Comparison of ENCODE assay signal across 16 cellular contexts in the genomic region with DNA sequence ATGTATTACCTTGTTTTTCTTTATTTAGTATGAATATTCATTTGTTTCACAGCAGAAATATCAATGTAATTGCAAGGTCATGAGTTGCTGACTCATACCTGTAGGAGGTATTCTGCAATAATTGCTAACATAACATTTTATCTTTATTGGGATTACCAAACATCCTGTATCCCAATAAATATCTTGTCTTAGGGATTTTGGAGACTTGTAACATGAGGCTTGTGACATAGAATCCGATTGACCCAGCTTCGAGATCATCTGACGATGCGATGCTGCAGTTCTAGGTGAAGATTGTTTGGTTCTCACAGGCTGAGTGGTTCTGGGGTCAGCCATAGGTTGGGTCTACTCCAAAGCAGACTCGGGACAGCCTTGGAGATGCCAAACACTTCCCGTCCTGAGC.
DNase-seq lines count a peak whose midpoint lies in the region; ATAC-seq, FAIRE-seq and TF ChIP-seq lines count a peak whose summit lies in the region.
"Had no signal": no experiment of that assay in that cellular context is flagged by ENCODE, and none has a peak within 500 bp of the region (broad histone marks: within the 10 kb centered on the region; RNA-seq: fewer than 3 reads in every experiment).

No MANE protein-coding gene starts in this region.

- H3K4me1 Mint-ChIP-seq in nephron, result peaks cover 59% of the 10 kb centered on the region
- peaks cover 4 to 6% of the 10 kb centered on the region in 2 donors for H3K4me1 Mint-ChIP-seq in stimulated activated naive B cell treated with anti-CD40 and anti-IgM and Interleukin-4, amounts not matched to agents 10 μg/mL and 1 μg/mL and 100 μg/mL, for 72 hours
- H3K4me1 Mint-ChIP-seq: activated CD4-positive, alpha-beta T cell treated with anti-CD3 and anti-CD28 coated beads, Interleukin-2, amount 10 ng/mL, durations not matched to agents 24 days and 14 days; naive B cell had no signal

- POLR2A ChIA-PET in H1 (lab: Charles Lee; ENCODE audit: partially characterized antibody), result no interaction called here

- H3K4me3 Mint-ChIP-seq in nephron, result no peak overlapping the region
- H3K4me3 Mint-ChIP-seq in stimulated activated naive B cell treated with anti-CD40 and anti-IgM and Interleukin-4, amounts not matched to agents 10 μg/mL and 1 μg/mL and 100 μg/mL, for 72 hours, result no peak overlapping the region
- H3K4me3 Mint-ChIP-seq: activated CD4-positive, alpha-beta T cell treated with anti-CD3 and anti-CD28 coated beads, Interleukin-2, amount 10 ng/mL, durations not matched to agents 24 days and 14 days; immature natural killer cell; naive B cell had no signal

- WGBS in H1 (ENCODE audit: extremely low coverage in 1 of 2, insufficient coverage in 1 of 2, insufficient read length in 1 of 2, insufficient replicate concordance in 2 of 2, low coverage in 1 of 2, low lambda C conversion rate in 2 of 2, missing lambda C conversion rate in 1 of 2), 2 experiments, result 83% methylated on average over 6 of the region's 6 CpGs; no CpG with 5 or more reads in 1 of the 2 experiments

- peak overlapping the region; percentile 72 to 92 (median 88) for H3K27ac Mint-ChIP-seq in nephron
- no peak overlapping the region for H3K27ac Mint-ChIP-seq in stimulated activated naive B cell treated with anti-CD40 and anti-IgM and Interleukin-4, amounts not matched to agents 10 μg/mL and 1 μg/mL and 100 μg/mL, for 72 hours
- H3K27ac Mint-ChIP-seq: activated CD4-positive, alpha-beta T cell treated with anti-CD3 and anti-CD28 coated beads, Interleukin-2, amount 10 ng/mL, durations not matched to agents 24 days and 14 days; activated T-helper 2 cell treated with anti-CD3 and anti-CD28 coated beads, Interferon-gamma antibody, Interleukin-2, Interleukin-4, amounts not matched to agents 10 μg/mL and 5 μg/mL and 100 μg/mL, durations not matched to agents 14 hours and 24 hours and 36 hours; immature natural killer cell; naive B cell had no signal

- H4K91ac ChIP-seq in H1 (replicated peaks; ENCODE audit: insufficient read length, low read length), result no peak overlapping the region

- TF ChIP-seq RAD21 in H1 (IDR thresholded peaks at IDR 0.05 in 1 of 2, conservative IDR thresholded peaks at IDR 0.05 in 1 of 2; ENCODE audit: low read depth in 2 of 2, low read length in 2 of 2), result no peak

- H4K5ac ChIP-seq in H1 (ENCODE audit: insufficient read length, low read depth, low read length), result no peak overlapping the region

- H3K23me2 ChIP-seq in H1 (ENCODE audit: low read depth, low read length), result no peaks in the 10 kb centered on the region

- no peak overlapping the region for H3K4me2 ChIP-seq in H1 (ENCODE audit: insufficient read depth in 1 of 2, low read depth in 2 of 2, low read length in 2 of 2)

- no peak overlapping the region for H4K8ac ChIP-seq in H1 (ENCODE audit: extremely low read depth, insufficient read depth, low read length)

- intact Hi-C loops in left ventricle myocardium inferior (cut with micrococcal nuclease), result no loop called here
- intact Hi-C loops in Right ventricle myocardium superior (cut with DNase I), result no loop called here
- intact Hi-C loops in colonic mucosa (cut with DNase I), result no loop called here

- peaks cover 2% of the 10 kb centered on the region for H3K9me3 Mint-ChIP-seq in nephron
- no peaks in the 10 kb centered on the region for H3K9me3 Mint-ChIP-seq in stimulated activated naive B cell treated with anti-CD40 and anti-IgM and Interleukin-4, amounts not matched to agents 10 μg/mL and 1 μg/mL and 100 μg/mL, for 72 hours
- H3K9me3 Mint-ChIP-seq: activated CD4-positive, alpha-beta T cell treated with anti-CD3 and anti-CD28 coated beads, Interleukin-2, amount 10 ng/mL, durations not matched to agents 24 days and 14 days; activated T-helper 2 cell treated with anti-CD3 and anti-CD28 coated beads, Interferon-gamma antibody, Interleukin-2, Interleukin-4, amounts not matched to agents 10 μg/mL and 5 μg/mL and 100 μg/mL, durations not matched to agents 14 hours and 24 hours and 36 hours had no signal

- no peak overlapping the region for H2BK15ac ChIP-seq in H1 (ENCODE audit: low read length)

- H3K27me3 ChIP-seq in left ventricle myocardium inferior (ENCODE audit: low read depth), result no peaks in the 10 kb centered on the region
- no peaks in the 10 kb centered on the region for H3K27me3 ChIP-seq in H1 (replicated peaks in 1 of 4; ENCODE audit: control insufficient read depth in 3 of 4, extremely low read depth in 1 of 4, insufficient read depth in 3 of 4, low read length in 3 of 4)
- no peaks in the 10 kb centered on the region for H3K27me3 ChIP-seq in colonic mucosa

- H3K27me3 Mint-ChIP-seq in nephron (ENCODE audit: low read depth), result no peaks in the 10 kb centered on the region
- H3K27me3 Mint-ChIP-seq in stimulated activated naive B cell treated with anti-CD40 and anti-IgM and Interleukin-4, amounts not matched to agents 10 μg/mL and 1 μg/mL and 100 μg/mL, for 72 hours, result no peaks in the 10 kb centered on the region
- H3K27me3 Mint-ChIP-seq: naive B cell had no signal

- no peak for FAIRE-seq in H1 (lab: Jason Lieb, UNC)

- H2BK20ac ChIP-seq in H1 (ENCODE audit: low read length), result no peak overlapping the region

- H3K23ac ChIP-seq in H1 (ENCODE audit: insufficient read length), result no peak overlapping the region

- no peak for TF ChIP-seq POLR2A in H1 (IDR thresholded peaks at IDR 0.05; ENCODE audit: control extremely low read depth in 1 of 2, low read depth in 2 of 2, low read length in 2 of 2)

- H3K18ac ChIP-seq in H1 (ENCODE audit: extremely low read depth, low read length), result no peak overlapping the region

- no peak overlapping the region for H3K4me3 ChIP-seq in left ventricle myocardium inferior
- H3K4me3 ChIP-seq in H1 (ENCODE audit: extremely low read depth in 1 of 4, insufficient read depth in 2 of 4, low read depth in 3 of 4, low read length in 4 of 4), result no peak overlapping the region
- H3K4me3 ChIP-seq in colonic mucosa, result no peak overlapping the region

- no peak overlapping the region for H3K14ac ChIP-seq in H1 (ENCODE audit: insufficient read length)

- no peak overlapping the region for H2BK5ac ChIP-seq in H1 (ENCODE audit: low read depth, low read length)

- H3K9me3 ChIP-seq in left ventricle myocardium inferior (replicated peaks) (no peaks in the 10 kb centered on the region), H1 (ENCODE audit: insufficient read depth in 2 of 2, low read depth in 1 of 2, low read length in 1 of 2) (no peaks in the 10 kb centered on the region), colonic mucosa (no peaks in the 10 kb centered on the region)

- peak overlapping the region; percentile 62 for H3K27ac ChIP-seq in left ventricle myocardium inferior (replicated peaks)
- no peak overlapping the region for H3K27ac ChIP-seq in H1 (ENCODE audit: low read depth, low read length)
- no peak overlapping the region for H3K27ac ChIP-seq in colonic mucosa

- ATAC-seq in Right ventricle myocardium superior (ENCODE audit: poor library complexity), result no peak
- no peak for ATAC-seq in stimulated activated naive B cell treated with anti-CD40 and anti-IgM and Interleukin-4, amounts not matched to agents 10 μg/mL and 1 μg/mL and 100 μg/mL, for 72 hours (replicated peaks)
- ATAC-seq in GM19351 (IDR thresholded peaks at IDR 0.05; ENCODE audit: unreplicated experiment), result no peak
- ATAC-seq: esophagus mucosa had no signal

- no peak overlapping the region for H2BK120ac ChIP-seq in H1 (replicated peaks; ENCODE audit: low read depth, low read length)

- H3K4me1 ChIP-seq in left ventricle myocardium inferior, result peaks cover 31% of the 10 kb centered on the region
- H3K4me1 ChIP-seq in H1 (replicated peaks in 1 of 4; ENCODE audit: control insufficient read depth in 3 of 4, insufficient read depth in 4 of 4, low read length in 3 of 4), result peaks cover 0 to 3% (median 0%) of the 10 kb centered on the region in 4 experiments; a peak in 1 of 7 replicates
- no peaks in the 10 kb centered on the region for H3K4me1 ChIP-seq in colonic mucosa

- DNase-seq in left ventricle myocardium inferior (no peak), Right ventricle myocardium superior (no peak), H1 (ENCODE audit: low read depth in 1 of 2, low spot score in 2 of 2) (no peak), colonic mucosa (no peak)
- DNase-seq in stimulated activated naive B cell treated with anti-CD40 and anti-IgM and Interleukin-4, amounts not matched to agents 10 μg/mL and 1 μg/mL and 100 μg/mL, for 72 hours, result no peak
- DNase-seq in NK-92 treated with Interleukin-12 subunit alpha and Interleukin-12 subunit beta, amount 100 ng/mL, for 24 hours (lab: John Stamatoyannopoulos, UW), result no peak
- DNase-seq: activated CD4-positive, alpha-beta T cell treated with anti-CD3 and anti-CD28 coated beads, Interleukin-2, amount 10 ng/mL, durations not matched to agents 24 days and 14 days; immature natural killer cell; KG1; naive B cell; NCI-H1930; SW 1271 had no signal

- H3K9ac ChIP-seq in H1 (replicated peaks in 1 of 4; ENCODE audit: extremely low read depth in 1 of 4, low read depth in 3 of 4, low read length in 3 of 4) (no peak overlapping the region), colonic mucosa (ENCODE audit: low read depth in 2 of 2, low read length in 2 of 2) (no peak overlapping the region)

- CTCF ChIA-PET in H1 (lab: Charles Lee; ENCODE audit: partially characterized antibody), result no interaction called here

- H3K56ac ChIP-seq in H1 (replicated peaks; ENCODE audit: insufficient read length, low read depth, low read length), result no peak overlapping the region

- no peaks in the 10 kb centered on the region for H3K36me3 Mint-ChIP-seq in nephron (ENCODE audit: low read depth)
- H3K36me3 Mint-ChIP-seq in stimulated activated naive B cell treated with anti-CD40 and anti-IgM and Interleukin-4, amounts not matched to agents 10 μg/mL and 1 μg/mL and 100 μg/mL, for 72 hours, result no peaks in the 10 kb centered on the region
- H3K36me3 Mint-ChIP-seq: immature natural killer cell, naive B cell had no signal

- no peaks in the 10 kb centered on the region for H3K36me3 ChIP-seq in left ventricle myocardium inferior
- H3K36me3 ChIP-seq in H1 (ENCODE audit: control insufficient read depth in 2 of 4, insufficient read depth in 4 of 4, low read length in 3 of 4), result no peaks in the 10 kb centered on the region
- H3K36me3 ChIP-seq in colonic mucosa, result no peaks in the 10 kb centered on the region

- H3K79me2 ChIP-seq in H1 (ENCODE audit: control insufficient read depth in 1 of 2, insufficient read depth in 2 of 2, low read length in 2 of 2), result no peaks in the 10 kb centered on the region

- H3K4ac ChIP-seq in H1 (replicated peaks; ENCODE audit: insufficient read length, low read depth, low read length), result no peak overlapping the region

- H2BK12ac ChIP-seq in H1 (ENCODE audit: low read depth, low read length), result peak overlapping the region; percentile 2; the same call in 1 of the 2 replicates

- H2AK5ac ChIP-seq in H1 (ENCODE audit: low read depth, low read length), result no peak overlapping the region

- H2AFZ ChIP-seq in H1 (ENCODE audit: low read length), result no peak overlapping the region

- no peaks in the 10 kb centered on the region for H3K79me1 ChIP-seq in H1 (ENCODE audit: low read depth, low read length)

- TF ChIP-seq CTCF in left ventricle myocardium inferior (IDR thresholded peaks at IDR 0.05; ENCODE audit: borderline replicate concordance), result no peak
- no peak for TF ChIP-seq CTCF in H1 (IDR thresholded peaks at IDR 0.05; ENCODE audit: control extremely low read depth in 1 of 3, insufficient read depth in 1 of 3, low read depth in 1 of 3, low read length in 3 of 3)
- TF ChIP-seq CTCF in nephron (IDR thresholded peaks at IDR 0.05; ENCODE audit: unreplicated experiment in 3 of 3), result no peak
- TF ChIP-seq CTCF in colonic mucosa (IDR thresholded peaks at IDR 0.05), result no peak

- no peak for TF ChIP-seq EP300 in H1 (IDR thresholded peaks at IDR 0.05; ENCODE audit: borderline replicate concordance in 1 of 2, low read depth in 2 of 2, low read length in 2 of 2)

- no peaks in the 10 kb centered on the region for H4K20me1 ChIP-seq in H1 (replicated peaks in 1 of 2; ENCODE audit: control insufficient read depth in 1 of 2, insufficient read depth in 2 of 2, low read length in 2 of 2)
